34 cellular contexts compared by ENCODE assay signal in genomic region chr2:185246717-185247116, GRCh38.
"Had no signal": no experiment of that assay in that cellular context is flagged by ENCODE, and none has a peak within 500 bp of the region (broad histone marks: within the 10 kb centered on the region; RNA-seq: fewer than 3 reads in every experiment).

No MANE protein-coding gene starts in this region.

- H3K4me3 ChIP-seq: MG63 had no signal

- DNase-seq: Karpas-422, Kasumi-1, MG63, MM.1S, MV-4-11, NCI-H1048, NCI-H1092, NCI-H1092 treated with DMSO at 0.1 percent for 48 hours, NCI-H1105, NCI-H1105 treated with DMSO at 0.1 percent for 48 hours, NCI-H1417, NCI-H1417 treated with DMSO at 0.1 percent for 48 hours, NCI-H1436, NCI-H1436 treated with DMSO at 0.1 percent for 48 hours, NCI-H146, NCI-H1694, NCI-H1694 treated with DMSO at 0.1 percent for 48 hours, NCI-H187, NCI-H187 treated with DMSO at 0.1 percent for 48 hours, NCI-H1930, NCI-H2029, NCI-H2029 treated with DMSO at 0.1 percent for 48 hours, NCI-H2081, NCI-H2081 treated with DMSO at 0.1 percent for 48 hours, NCI-H2107, NCI-H2171, NCI-H2171 treated with DMSO at 0.1 percent for 48 hours, NCI-H2227 treated with DMSO at 0.1 percent for 48 hours, NCI-H226, NCI-H345, NCI-H446, NCI-H446 treated with DMSO at 0.1 percent for 48 hours, NCI-H510A, NCI-H510A treated with DMSO at 0.1 percent for 48 hours had no signal

- H3K36me3 ChIP-seq: MG63 had no signal

- H3K27me3 ChIP-seq: MG63 had no signal

- H3K9me3 ChIP-seq: MG63 had no signal
